In genomic region chr19:2648528-2648937, GRCh38 we compare ENCODE assay signal across 8 cellular contexts. TPM values are rescaled to one million over a fixed set of nuclear protein-coding genes. Genes with fewer than 3 reads are reported as not detected.
DNase-seq lines count a peak whose midpoint lies in the region; ATAC-seq and TF ChIP-seq lines count a peak whose summit lies in the region.

No MANE protein-coding gene starts in this region.

- H3K36me3 Mint-ChIP-seq in naive thymus-derived CD8-positive, alpha-beta T cell: no peaks in the 10 kb centered on the region
- H3K36me3 Mint-ChIP-seq in stimulated activated memory B cell treated with anti-CD40 and anti-IgM and Interleukin-4, amounts not matched to agents 10 μg/mL and 1 μg/mL and 100 μg/mL, for 72 hours: peaks cover 22% of the 10 kb centered on the region

- H3K9ac ChIP-seq in OCI-LY3 (ENCODE audit: low read length): no peak overlapping the region

- DNase-seq in D341Med (ENCODE audit: low spot score) (peak; percentile 94), HuH-7.5 (ENCODE audit: low spot score) (peak; percentile 92), epithelial cell of proximal tubule (ENCODE audit: low read depth) (no peak)
- DNase-seq in activated CD8-positive, alpha-beta memory T cell treated with anti-CD3 and anti-CD28 coated beads, Interleukin-2, amount 50 U/mL, for 4 hours: peak; percentile 79
- DNase-seq in naive thymus-derived CD8-positive, alpha-beta T cell: peak; percentile 60 to 81 (median 74)

- no peak overlapping the region for H3K4me3 Mint-ChIP-seq in naive thymus-derived CD8-positive, alpha-beta T cell
- no peak overlapping the region for H3K4me3 Mint-ChIP-seq in stimulated activated memory B cell treated with anti-CD40 and anti-IgM and Interleukin-4, amounts not matched to agents 10 μg/mL and 1 μg/mL and 100 μg/mL, for 72 hours

- H3K9me3 ChIP-seq in OCI-LY3 (ENCODE audit: insufficient read depth, low read length): no peaks in the 10 kb centered on the region

- H3K9me3 Mint-ChIP-seq in naive thymus-derived CD8-positive, alpha-beta T cell: no peaks in the 10 kb centered on the region
- no peaks in the 10 kb centered on the region for H3K9me3 Mint-ChIP-seq in stimulated activated memory B cell treated with anti-CD40 and anti-IgM and Interleukin-4, amounts not matched to agents 10 μg/mL and 1 μg/mL and 100 μg/mL, for 72 hours

- POLR2A ChIA-PET in naive thymus-derived CD8-positive, alpha-beta T cell (lab: Charles Lee): interaction anchor here (0.7 to 1.0 kb wide), 2 partner anchors 101 to 134 kb away, joined by 3 to 4 read pairs; no protein-coding TSS in a partner anchor

- peak; percentile 98 for TF ChIP-seq CTCF in OCI-LY3 (IDR thresholded peaks at IDR 0.05; ENCODE audit: low read depth, low read length)
- TF ChIP-seq CTCF in epithelial cell of proximal tubule (conservative IDR thresholded peaks at IDR 0.05; ENCODE audit: low read depth, low read length): peak; percentile 89

- peaks cover 16% of the 10 kb centered on the region for H3K4me1 ChIP-seq in OCI-LY3 (ENCODE audit: low read length)

- H3K4me2 ChIP-seq in OCI-LY3 (ENCODE audit: low read length): no peak overlapping the region

- peaks cover 23% of the 10 kb centered on the region for H3K27me3 ChIP-seq in OCI-LY3 (ENCODE audit: low read depth, low read length)

- no peak overlapping the region for H3K27ac Mint-ChIP-seq in naive thymus-derived CD8-positive, alpha-beta T cell
- no peak overlapping the region for H3K27ac Mint-ChIP-seq in stimulated activated memory B cell treated with anti-CD40 and anti-IgM and Interleukin-4, amounts not matched to agents 10 μg/mL and 1 μg/mL and 100 μg/mL, for 72 hours

- no peak overlapping the region for H3K27ac ChIP-seq in OCI-LY3 (ENCODE audit: low read length)

- H4K20me1 ChIP-seq in OCI-LY3 (ENCODE audit: insufficient read depth, low read length): no peaks in the 10 kb centered on the region

- H2AFZ ChIP-seq in OCI-LY3 (ENCODE audit: low read depth, low read length): no peak overlapping the region

- H3K4me3 ChIP-seq in OCI-LY3 (ENCODE audit: low read length) (no peak overlapping the region), epithelial cell of proximal tubule (ENCODE audit: low read depth, low read length) (no peak overlapping the region)

- H3K36me3 ChIP-seq in OCI-LY3 (replicated peaks; ENCODE audit: low read depth, low read length): no peaks in the 10 kb centered on the region

- peaks cover 0 to 3% (median 0%) of the 10 kb centered on the region in 4 donors for H3K4me1 Mint-ChIP-seq in naive thymus-derived CD8-positive, alpha-beta T cell
- H3K4me1 Mint-ChIP-seq in stimulated activated memory B cell treated with anti-CD40 and anti-IgM and Interleukin-4, amounts not matched to agents 10 μg/mL and 1 μg/mL and 100 μg/mL, for 72 hours: peaks cover 56% of the 10 kb centered on the region

- no peaks in the 10 kb centered on the region for H3K27me3 Mint-ChIP-seq in naive thymus-derived CD8-positive, alpha-beta T cell
- H3K27me3 Mint-ChIP-seq in stimulated activated memory B cell treated with anti-CD40 and anti-IgM and Interleukin-4, amounts not matched to agents 10 μg/mL and 1 μg/mL and 100 μg/mL, for 72 hours: no peaks in the 10 kb centered on the region

- peak; percentile 84 to 91 for ATAC-seq in naive thymus-derived CD8-positive, alpha-beta T cell
- ATAC-seq in stimulated activated memory B cell treated with anti-CD40 and anti-IgM and Interleukin-4, amounts not matched to agents 10 μg/mL and 1 μg/mL and 100 μg/mL, for 72 hours: peak; percentile 83
- no peak for ATAC-seq in HG02610 (IDR thresholded peaks at IDR 0.05; ENCODE audit: unreplicated experiment)

- no peaks in the 10 kb centered on the region for H3K79me2 ChIP-seq in OCI-LY3 (ENCODE audit: low read length)

RNA-seq across cellular contexts. Expression of gene GNG7, which starts 54.0 kb away (rescaled TPM):
- 0.06 TPM in 1 of 2 replicates, not detected in the other for total RNA-seq in epithelial cell of proximal tubule
- total RNA-seq in naive thymus-derived CD8-positive, alpha-beta T cell: 1 to 10 TPM; 8.5 TPM
- polyA plus RNA-seq in naive thymus-derived CD8-positive, alpha-beta T cell: 1 to 10 TPM; 1.8 to 4.2 (median 2.5) TPM
